18 cellular contexts compared by ENCODE assay signal in genomic region chr19:47379398-47379938, GRCh38. TPM values are rescaled to one million over a fixed set of nuclear protein-coding genes. Genes with fewer than 3 reads are reported as not detected.
A peak's percentile ranks its signal among the peaks of the same experiment; 100 is the strongest.
DNase-seq lines count a peak whose midpoint lies in the region; ATAC-seq, FAIRE-seq and TF ChIP-seq lines count a peak whose summit lies in the region.
"Had no signal": no experiment of that assay in that cellular context is flagged by ENCODE, and none has a peak within 500 bp of the region (broad histone marks: within the 10 kb centered on the region; RNA-seq: fewer than 3 reads in every experiment).

No MANE protein-coding gene starts in this region.

- no peak overlapping the region for H3K4me2 ChIP-seq in osteoblast (ENCODE audit: insufficient read depth, low read length)
- H3K4me2 ChIP-seq: GM23338 had no signal

- peaks cover 1 to 4% (median 2%) of the 10 kb centered on the region in 3 donors for H3K27me3 Mint-ChIP-seq in CD14-positive monocyte (ENCODE audit: low read depth in 3 of 3)
- H3K27me3 Mint-ChIP-seq in naive thymus-derived CD4-positive, alpha-beta T cell, result no peaks in the 10 kb centered on the region

- no peak for ATAC-seq in HG02642 (IDR thresholded peaks at IDR 0.05; ENCODE audit: poor library complexity, unreplicated experiment)
- no peak for ATAC-seq in naive thymus-derived CD4-positive, alpha-beta T cell
- ATAC-seq: GM23338; stimulated activated effector memory CD8-positive, alpha-beta T cell treated with anti-CD3 and anti-CD28 coated beads, Interleukin-12 subunit alpha, Interleukin-12 subunit beta, amount 100 ng/mL, for 72 hours had no signal

- CTCF ChIA-PET in naive thymus-derived CD4-positive, alpha-beta T cell (lab: Charles Lee), result no interaction called here

- H3K4me3 ChIP-seq in osteoblast (ENCODE audit: insufficient read depth, low read length), result no peak overlapping the region
- H3K4me3 ChIP-seq in breast epithelium, result no peak overlapping the region
- no peak overlapping the region for H3K4me3 ChIP-seq in naive thymus-derived CD4-positive, alpha-beta T cell (ENCODE audit: low read length)
- H3K4me3 ChIP-seq: GM23338 had no signal

- H3K27me3 ChIP-seq in osteoblast (ENCODE audit: insufficient read depth, low read length) (no peaks in the 10 kb centered on the region), breast epithelium (no peaks in the 10 kb centered on the region)
- H3K27me3 ChIP-seq in naive thymus-derived CD4-positive, alpha-beta T cell (ENCODE audit: control insufficient read depth in 2 of 2, insufficient read depth in 2 of 2, low read length in 2 of 2), result no peaks in the 10 kb centered on the region

- H3K36me3 Mint-ChIP-seq in CD14-positive monocyte, result peaks cover 64 to 82% of the 10 kb centered on the region in 2 donors
- H3K36me3 Mint-ChIP-seq in naive thymus-derived CD4-positive, alpha-beta T cell, result peaks cover 5 to 30% (median 12%) of the 10 kb centered on the region in 5 donors

- H3K27ac Mint-ChIP-seq in CD14-positive monocyte, result peak overlapping the region in 5 of 7 donors; percentile 64 to 96 (median 78)
- H3K27ac Mint-ChIP-seq in naive thymus-derived CD4-positive, alpha-beta T cell, result no peak overlapping the region
- H3K27ac Mint-ChIP-seq: activated T-helper 2 cell treated with anti-CD3 and anti-CD28 coated beads, Interferon-gamma antibody, Interleukin-2, Interleukin-4, amounts not matched to agents 10 μg/mL and 5 μg/mL and 100 μg/mL, durations not matched to agents 14 hours and 24 hours and 36 hours; GM23338; T-helper 2 cell treated with Interferon-gamma antibody and Interleukin-4, amounts not matched to agents 5 μg/mL and 100 μg/mL, for 36 hours had no signal

- TF ChIP-seq POLR2A in breast epithelium (IDR thresholded peaks at IDR 0.05), result no peak

- FAIRE-seq in frontal cortex (lab: Jason Lieb, UNC), result no peak
- FAIRE-seq: keratinocyte had no signal

- H4K20me1 ChIP-seq in osteoblast (ENCODE audit: insufficient read depth, low read length), result no peaks in the 10 kb centered on the region

- TF ChIP-seq CTCF in CD14-positive monocyte (IDR thresholded peaks at IDR 0.05), result no peak
- TF ChIP-seq CTCF in osteoblast (IDR thresholded peaks at IDR 0.05; ENCODE audit: extremely low read depth, low read depth, low read length), result no peak
- TF ChIP-seq CTCF in breast epithelium (IDR thresholded peaks at IDR 0.05), result no peak

- H3K36me3 ChIP-seq in osteoblast (ENCODE audit: insufficient read depth, low read length) (peaks cover 57% of the 10 kb centered on the region), breast epithelium (peaks cover 18% of the 10 kb centered on the region)
- H3K36me3 ChIP-seq in naive thymus-derived CD4-positive, alpha-beta T cell (ENCODE audit: control insufficient read depth in 2 of 3, insufficient read depth in 3 of 3, low read length in 3 of 3), result peaks cover 0 to 75% (median 15%) of the 10 kb centered on the region in 3 experiments

- H3K9me3 ChIP-seq in osteoblast (ENCODE audit: low read depth, low read length) (no peaks in the 10 kb centered on the region), breast epithelium (no peaks in the 10 kb centered on the region)
- no peaks in the 10 kb centered on the region for H3K9me3 ChIP-seq in naive thymus-derived CD4-positive, alpha-beta T cell (ENCODE audit: control insufficient read depth in 2 of 3, low read length in 3 of 3)

- POLR2A ChIA-PET in naive thymus-derived CD4-positive, alpha-beta T cell (lab: Charles Lee), result no interaction called here

- H3K27ac ChIP-seq in osteoblast (ENCODE audit: low read depth, low read length) (no peak overlapping the region), breast epithelium (no peak overlapping the region)
- H3K27ac ChIP-seq in naive thymus-derived CD4-positive, alpha-beta T cell (ENCODE audit: low read depth, low read length), result no peak overlapping the region

- no peak for DNase-seq in CD14-positive monocyte (ENCODE audit: low spot score)
- DNase-seq in NCI-H524 (lab: John Stamatoyannopoulos, UW), result peak; percentile 84 to 93
- peak; percentile 63 to 70 for DNase-seq in frontal cortex (ENCODE audit: low spot score in 2 of 2)
- peak; percentile 62 for DNase-seq in osteoblast (ENCODE audit: insufficient read length, low spot score, missing footprints)
- no peak for DNase-seq in NCI-H187 treated with DMSO at 0.1 percent for 48 hours (lab: John Stamatoyannopoulos, UW)
- DNase-seq in breast epithelium (ENCODE audit: low spot score in 2 of 2), result no peak
- DNase-seq in naive thymus-derived CD4-positive, alpha-beta T cell, result no peak
- DNase-seq: mesendoderm, NCI-H1048, NCI-H446 treated with DMSO at 0.1 percent for 48 hours, SIG-M5 had no signal

- no peak overlapping the region for H2AFZ ChIP-seq in osteoblast (ENCODE audit: low read length)
- H2AFZ ChIP-seq: GM23338 had no signal

- H3K4me1 ChIP-seq in osteoblast (ENCODE audit: insufficient read depth, low read length), result peaks cover 6% of the 10 kb centered on the region
- H3K4me1 ChIP-seq in breast epithelium, result no peaks in the 10 kb centered on the region
- H3K4me1 ChIP-seq in naive thymus-derived CD4-positive, alpha-beta T cell (ENCODE audit: control insufficient read depth in 2 of 2, insufficient read depth in 2 of 2, low read length in 2 of 2), result peaks cover 9 to 19% of the 10 kb centered on the region in 2 donors

- H3K79me2 ChIP-seq in osteoblast (ENCODE audit: insufficient read depth, low read length), result no peaks in the 10 kb centered on the region

- H3K9me3 Mint-ChIP-seq in CD14-positive monocyte, result peaks cover 0 to 3% (median 0%) of the 10 kb centered on the region in 7 donors
- H3K9me3 Mint-ChIP-seq in naive thymus-derived CD4-positive, alpha-beta T cell, result no peaks in the 10 kb centered on the region
- H3K9me3 Mint-ChIP-seq: activated T-helper 2 cell treated with anti-CD3 and anti-CD28 coated beads, Interferon-gamma antibody, Interleukin-2, Interleukin-4, amounts not matched to agents 10 μg/mL and 5 μg/mL and 100 μg/mL, durations not matched to agents 14 hours and 24 hours and 36 hours; GM23338; stimulated activated effector memory CD8-positive, alpha-beta T cell treated with anti-CD3 and anti-CD28 coated beads, Interleukin-12 subunit alpha, Interleukin-12 subunit beta, amount 100 ng/mL, for 72 hours; T-helper 2 cell treated with Interferon-gamma antibody and Interleukin-4, amounts not matched to agents 5 μg/mL and 100 μg/mL, for 36 hours had no signal

- peaks cover 42% of the 10 kb centered on the region for H3K4me1 Mint-ChIP-seq in CD14-positive monocyte
- H3K4me1 Mint-ChIP-seq in naive thymus-derived CD4-positive, alpha-beta T cell, result peaks cover 13 to 20% (median 17%) of the 10 kb centered on the region in 7 donors
- H3K4me1 Mint-ChIP-seq: GM23338 had no signal

- intact Hi-C loops in CD14-positive monocyte (cut with micrococcal nuclease), result no loop called here
- intact Hi-C loops in breast epithelium (cut with DNase I; ENCODE audit: low total_unique reads), result no loop called here
- intact Hi-C loops in naive thymus-derived CD4-positive, alpha-beta T cell (cut with micrococcal nuclease), result no loop called here

- no peak overlapping the region for H3K4me3 Mint-ChIP-seq in CD14-positive monocyte
- H3K4me3 Mint-ChIP-seq in naive thymus-derived CD4-positive, alpha-beta T cell, result no peak overlapping the region
- H3K4me3 Mint-ChIP-seq: GM23338; stimulated activated effector memory CD8-positive, alpha-beta T cell treated with anti-CD3 and anti-CD28 coated beads, Interleukin-12 subunit alpha, Interleukin-12 subunit beta, amount 100 ng/mL, for 72 hours; T-helper 2 cell treated with Interferon-gamma antibody and Interleukin-4, amounts not matched to agents 5 μg/mL and 100 μg/mL, for 36 hours had no signal

RNA-seq across cellular contexts. Expression of gene DHX34, which starts 30.4 kb away (rescaled TPM):
- 1 to 10 TPM; 3.4 to 3.8 TPM for polyA plus RNA-seq in CD14-positive monocyte
- total RNA-seq in frontal cortex (10.2 TPM), osteoblast (10.9 and 12.7 TPM in 2 replicates), breast epithelium (10 to 100 TPM in 2 of 3 donors, 1 to 10 TPM in 1; 6.2 to 20.6 (median 20.5) TPM)
- 10 to 100 TPM; 15.6 to 31.6 (median 29.5) TPM for total RNA-seq in naive thymus-derived CD4-positive, alpha-beta T cell
- polyA plus RNA-seq in naive thymus-derived CD4-positive, alpha-beta T cell, result 10 to 100 TPM in 1 of 2 donors, 1 to 10 TPM in 1; 3.7 to 14.2 TPM

RNA-seq across cellular contexts. Expression of gene MEIS3, which starts 39.9 kb away (rescaled TPM):
- not detected for polyA plus RNA-seq in CD14-positive monocyte
- 104 TPM for total RNA-seq in frontal cortex
- total RNA-seq in osteoblast, result 8.3 and 19.7 TPM in 2 replicates
- 10 to 100 TPM; 13.1 to 41.6 (median 17.1) TPM for total RNA-seq in breast epithelium
- total RNA-seq in naive thymus-derived CD4-positive, alpha-beta T cell, result under 1 TPM in 1 of 5 experiments, not detected in 4; 0.17 TPM
- polyA plus RNA-seq in naive thymus-derived CD4-positive, alpha-beta T cell, result not detected

RNA-seq across cellular contexts. Expression of gene C5AR2, which starts 47.5 kb away (rescaled TPM):
- 1 to 10 TPM; 2.4 to 4.3 TPM for polyA plus RNA-seq in CD14-positive monocyte
- total RNA-seq in frontal cortex (under 0.01 TPM), osteoblast (2.5 and 3.5 TPM in 2 replicates), breast epithelium (1 to 10 TPM; 2.9 to 8.8 (median 6.6) TPM)
- total RNA-seq in naive thymus-derived CD4-positive, alpha-beta T cell, result 10 to 100 TPM in 1 of 5 experiments, 1 to 10 TPM in 1, under 1 TPM in 3; 0.14 to 16.8 (median 0.34) TPM
- not detected for polyA plus RNA-seq in naive thymus-derived CD4-positive, alpha-beta T cell
- total RNA-seq: activated T-helper 2 cell treated with anti-CD3 and anti-CD28 coated beads, Interferon-gamma antibody, Interleukin-2, Interleukin-4, amounts not matched to agents 10 μg/mL and 5 μg/mL and 100 μg/mL, durations not matched to agents 14 hours and 24 hours and 36 hours had no signal
- polyA plus RNA-seq: AG04450, GM23338, keratinocyte had no signal

Comparison
In these comparisons a context has a peak if more than half of its experiments do, and no peak if none do; other contexts are left out.
1. DNase-seq: peak in NCI-H524 (2 of 2), frontal cortex (2 of 2) and osteoblast (single experiment); none in CD14-positive monocyte (single experiment), NCI-H187 treated with DMSO at 0.1 percent for 48 hours (single experiment), breast epithelium (0 of 2) and naive thymus-derived CD4-positive, alpha-beta T cell (0 of 9).
2. H3K27ac Mint-ChIP-seq: peak in CD14-positive monocyte (5 of 7); none in naive thymus-derived CD4-positive, alpha-beta T cell (0 of 9).